12 cellular contexts compared by ENCODE assay signal in the genomic region with DNA sequence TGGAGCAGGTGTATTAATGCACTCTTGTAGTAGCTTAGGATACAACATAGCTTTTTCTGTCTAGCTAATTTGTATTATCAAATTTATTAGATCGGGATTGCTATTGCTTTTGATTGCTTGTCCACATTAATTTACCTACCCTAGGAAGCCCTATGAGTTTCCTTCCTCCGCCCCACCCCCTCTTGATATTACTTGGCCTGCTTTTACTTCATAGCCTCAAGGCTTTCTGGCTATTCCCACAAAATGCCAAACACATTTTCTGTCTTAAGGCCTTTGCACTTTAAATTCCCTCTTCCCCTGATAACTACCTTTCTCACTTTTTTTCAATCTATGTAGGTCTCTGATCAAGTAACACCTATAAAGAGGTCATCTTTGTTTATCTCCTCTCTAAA.
DNase-seq lines count a peak whose midpoint lies in the region; ATAC-seq and TF ChIP-seq lines count a peak whose summit lies in the region.
"Had no signal": no experiment of that assay in that cellular context is flagged by ENCODE, and none has a peak within 500 bp of the region (broad histone marks: within the 10 kb centered on the region; RNA-seq: fewer than 3 reads in every experiment).

No MANE protein-coding gene starts in this region.

- no peaks in the 10 kb centered on the region for H3K27me3 Mint-ChIP-seq in activated CD8-positive, alpha-beta T cell treated with anti-CD3 and anti-CD28 coated beads for 36 hours
- no peaks in the 10 kb centered on the region for H3K27me3 Mint-ChIP-seq in activated CD8-positive, alpha-beta T cell treated with anti-CD3 and anti-CD28 coated beads, Interleukin-2, amount 10 ng/mL, durations not matched to agents 7 days and 5 days (ENCODE audit: low read depth)
- H3K27me3 Mint-ChIP-seq in activated CD4-positive, alpha-beta memory T cell treated with anti-CD3 and anti-CD28 coated beads for 36 hours: no peaks in the 10 kb centered on the region
- H3K27me3 Mint-ChIP-seq in natural killer cell treated with Interleukin-12 subunit alpha and Interleukin-12 subunit beta and Interleukin-15 and Interleukin-18, amount 100 ng/mL, for 72 hours: no peaks in the 10 kb centered on the region

- intact Hi-C loops in activated CD8-positive, alpha-beta T cell treated with anti-CD3 and anti-CD28 coated beads for 36 hours (cut with micrococcal nuclease): loop anchor here (5.0 kb wide), 1 partner anchor 664 kb away; a partner anchor contains a TSS
- intact Hi-C loops in activated CD4-positive, alpha-beta memory T cell treated with anti-CD3 and anti-CD28 coated beads for 36 hours (cut with micrococcal nuclease): loop anchor here (5.0 to 10.0 kb wide), 2 partner anchors 876 to 1716 kb away; a partner anchor contains a TSS

- no peak for DNase-seq in activated CD8-positive, alpha-beta T cell treated with anti-CD3 and anti-CD28 coated beads for 36 hours
- no peak for DNase-seq in activated CD8-positive, alpha-beta T cell treated with anti-CD3 and anti-CD28 coated beads, Interleukin-2, amount 10 ng/mL, durations not matched to agents 7 days and 5 days
- DNase-seq in M059J (ENCODE audit: low read depth) (peak; percentile 75), foreskin melanocyte (no peak), NCI-H524 treated with DMSO at 0.1 percent for 48 hours (lab: John Stamatoyannopoulos, UW) (no peak)
- no peak for DNase-seq in activated CD4-positive, alpha-beta memory T cell treated with anti-CD3 and anti-CD28 coated beads for 36 hours
- no peak for DNase-seq in natural killer cell treated with Interleukin-12 subunit alpha and Interleukin-12 subunit beta and Interleukin-15 and Interleukin-18, amount 100 ng/mL, for 72 hours (ENCODE audit: low spot score)
- DNase-seq: DMS 273 treated with DMSO at 0.1 percent for 48 hours, heart right ventricle, left lung, NCI-H1105 treated with DMSO at 0.1 percent for 48 hours had no signal

- CTCF ChIA-PET in activated CD8-positive, alpha-beta T cell treated with anti-CD3 and anti-CD28 coated beads for 36 hours (lab: Charles Lee): no interaction called here
- CTCF ChIA-PET in activated CD8-positive, alpha-beta T cell treated with anti-CD3 and anti-CD28 coated beads, Interleukin-2, amount 10 ng/mL, durations not matched to agents 7 days and 5 days (lab: Charles Lee): interaction anchor here (1.0 to 4.6 kb wide), 5 partner anchors 17 to 648 kb away, joined by 3 to 28 read pairs (median 8); a partner anchor contains a TSS
- CTCF ChIA-PET in activated CD4-positive, alpha-beta memory T cell treated with anti-CD3 and anti-CD28 coated beads for 36 hours (lab: Charles Lee): interaction anchor here (1.4 to 2.4 kb wide), 2 partner anchors 21 to 647 kb away, joined by 4 to 12 read pairs; no protein-coding TSS in a partner anchor

- POLR2A ChIA-PET in activated CD8-positive, alpha-beta T cell treated with anti-CD3 and anti-CD28 coated beads for 36 hours (lab: Charles Lee): interaction anchor here (1.0 to 14.7 kb wide), 15 partner anchors 7 to 1117 kb away, joined by 3 to 692 read pairs (median 37); a partner anchor contains a TSS
- POLR2A ChIA-PET in activated CD8-positive, alpha-beta T cell treated with anti-CD3 and anti-CD28 coated beads, Interleukin-2, amount 10 ng/mL, durations not matched to agents 7 days and 5 days (lab: Charles Lee): interaction anchor here (2.1 to 16.1 kb wide), 13 partner anchors 7 to 1116 kb away, joined by 7 to 1009 read pairs (median 94); a partner anchor contains a TSS
- POLR2A ChIA-PET in activated CD4-positive, alpha-beta memory T cell treated with anti-CD3 and anti-CD28 coated beads for 36 hours (lab: Charles Lee): interaction anchor here (1.5 to 8.7 kb wide), 4 partner anchors 16 to 951 kb away, joined by 3 to 375 read pairs (median 16); a partner anchor contains a TSS

- peak overlapping the region; percentile 58 for H3K27ac Mint-ChIP-seq in activated CD8-positive, alpha-beta T cell treated with anti-CD3 and anti-CD28 coated beads for 36 hours
- no peak overlapping the region for H3K27ac Mint-ChIP-seq in activated CD8-positive, alpha-beta T cell treated with anti-CD3 and anti-CD28 coated beads, Interleukin-2, amount 10 ng/mL, durations not matched to agents 7 days and 5 days
- peak overlapping the region; percentile 33 for H3K27ac Mint-ChIP-seq in activated CD4-positive, alpha-beta memory T cell treated with anti-CD3 and anti-CD28 coated beads for 36 hours
- peak overlapping the region in 1 of 2 donors; percentile 45 for H3K27ac Mint-ChIP-seq in natural killer cell treated with Interleukin-12 subunit alpha and Interleukin-12 subunit beta and Interleukin-15 and Interleukin-18, amount 100 ng/mL, for 72 hours

- H3K4me3 Mint-ChIP-seq in activated CD8-positive, alpha-beta T cell treated with anti-CD3 and anti-CD28 coated beads for 36 hours: no peak overlapping the region
- H3K4me3 Mint-ChIP-seq in activated CD8-positive, alpha-beta T cell treated with anti-CD3 and anti-CD28 coated beads, Interleukin-2, amount 10 ng/mL, durations not matched to agents 7 days and 5 days: no peak overlapping the region
- peak overlapping the region; percentile 36 for H3K4me3 Mint-ChIP-seq in activated CD4-positive, alpha-beta memory T cell treated with anti-CD3 and anti-CD28 coated beads for 36 hours
- H3K4me3 Mint-ChIP-seq in natural killer cell treated with Interleukin-12 subunit alpha and Interleukin-12 subunit beta and Interleukin-15 and Interleukin-18, amount 100 ng/mL, for 72 hours: peak overlapping the region; percentile 45

- no peak for ATAC-seq in activated CD8-positive, alpha-beta T cell treated with anti-CD3 and anti-CD28 coated beads for 36 hours
- no peak for ATAC-seq in activated CD8-positive, alpha-beta T cell treated with anti-CD3 and anti-CD28 coated beads, Interleukin-2, amount 10 ng/mL, durations not matched to agents 7 days and 5 days
- no peak for ATAC-seq in natural killer cell treated with Interleukin-12 subunit alpha and Interleukin-12 subunit beta and Interleukin-15 and Interleukin-18, amount 100 ng/mL, for 72 hours
- no peak for ATAC-seq in GM21786 (IDR thresholded peaks at IDR 0.05; ENCODE audit: unreplicated experiment)
- ATAC-seq: heart right ventricle, left lung had no signal

- H3K36me3 Mint-ChIP-seq in activated CD8-positive, alpha-beta T cell treated with anti-CD3 and anti-CD28 coated beads for 36 hours (ENCODE audit: low read depth): peaks cover 4% of the 10 kb centered on the region
- H3K36me3 Mint-ChIP-seq in activated CD8-positive, alpha-beta T cell treated with anti-CD3 and anti-CD28 coated beads, Interleukin-2, amount 10 ng/mL, durations not matched to agents 7 days and 5 days (ENCODE audit: low read depth): peaks cover 4% of the 10 kb centered on the region
- peaks cover under 1% of the 10 kb centered on the region for H3K36me3 Mint-ChIP-seq in activated CD4-positive, alpha-beta memory T cell treated with anti-CD3 and anti-CD28 coated beads for 36 hours
- peaks cover 2% of the 10 kb centered on the region for H3K36me3 Mint-ChIP-seq in natural killer cell treated with Interleukin-12 subunit alpha and Interleukin-12 subunit beta and Interleukin-15 and Interleukin-18, amount 100 ng/mL, for 72 hours

- no peaks in the 10 kb centered on the region for H3K9me3 Mint-ChIP-seq in activated CD8-positive, alpha-beta T cell treated with anti-CD3 and anti-CD28 coated beads for 36 hours
- no peaks in the 10 kb centered on the region for H3K9me3 Mint-ChIP-seq in activated CD8-positive, alpha-beta T cell treated with anti-CD3 and anti-CD28 coated beads, Interleukin-2, amount 10 ng/mL, durations not matched to agents 7 days and 5 days (ENCODE audit: insufficient read depth)
- H3K9me3 Mint-ChIP-seq in activated CD4-positive, alpha-beta memory T cell treated with anti-CD3 and anti-CD28 coated beads for 36 hours: no peaks in the 10 kb centered on the region
- no peaks in the 10 kb centered on the region for H3K9me3 Mint-ChIP-seq in natural killer cell treated with Interleukin-12 subunit alpha and Interleukin-12 subunit beta and Interleukin-15 and Interleukin-18, amount 100 ng/mL, for 72 hours

- no peak for TF ChIP-seq CTCF in activated CD8-positive, alpha-beta T cell treated with anti-CD3 and anti-CD28 coated beads for 36 hours (IDR thresholded peaks at IDR 0.05)

- peaks cover 10% of the 10 kb centered on the region for H3K4me1 Mint-ChIP-seq in activated CD8-positive, alpha-beta T cell treated with anti-CD3 and anti-CD28 coated beads for 36 hours (ENCODE audit: low read depth)
- H3K4me1 Mint-ChIP-seq in activated CD8-positive, alpha-beta T cell treated with anti-CD3 and anti-CD28 coated beads, Interleukin-2, amount 10 ng/mL, durations not matched to agents 7 days and 5 days (ENCODE audit: low read depth): peaks cover 26% of the 10 kb centered on the region
- peaks cover 11% of the 10 kb centered on the region for H3K4me1 Mint-ChIP-seq in activated CD4-positive, alpha-beta memory T cell treated with anti-CD3 and anti-CD28 coated beads for 36 hours (ENCODE audit: low read depth)
- peaks cover 5 to 9% of the 10 kb centered on the region in 2 donors for H3K4me1 Mint-ChIP-seq in natural killer cell treated with Interleukin-12 subunit alpha and Interleukin-12 subunit beta and Interleukin-15 and Interleukin-18, amount 100 ng/mL, for 72 hours (ENCODE audit: low read depth in 2 of 2)

Comparison
In these comparisons a context has a peak if more than half of its experiments do, and no peak if none do; other contexts are left out.
1. H3K4me3 Mint-ChIP-seq: peak in activated CD4-positive, alpha-beta memory T cell treated with anti-CD3 and anti-CD28 coated beads for 36 hours (single experiment) and natural killer cell treated with Interleukin-12 subunit alpha and Interleukin-12 subunit beta and Interleukin-15 and Interleukin-18, amount 100 ng/mL, for 72 hours (single experiment); none in activated CD8-positive, alpha-beta T cell treated with anti-CD3 and anti-CD28 coated beads for 36 hours (single experiment) and activated CD8-positive, alpha-beta T cell treated with anti-CD3 and anti-CD28 coated beads, Interleukin-2, amount 10 ng/mL, durations not matched to agents 7 days and 5 days (single experiment).